In the genomic region with DNA sequence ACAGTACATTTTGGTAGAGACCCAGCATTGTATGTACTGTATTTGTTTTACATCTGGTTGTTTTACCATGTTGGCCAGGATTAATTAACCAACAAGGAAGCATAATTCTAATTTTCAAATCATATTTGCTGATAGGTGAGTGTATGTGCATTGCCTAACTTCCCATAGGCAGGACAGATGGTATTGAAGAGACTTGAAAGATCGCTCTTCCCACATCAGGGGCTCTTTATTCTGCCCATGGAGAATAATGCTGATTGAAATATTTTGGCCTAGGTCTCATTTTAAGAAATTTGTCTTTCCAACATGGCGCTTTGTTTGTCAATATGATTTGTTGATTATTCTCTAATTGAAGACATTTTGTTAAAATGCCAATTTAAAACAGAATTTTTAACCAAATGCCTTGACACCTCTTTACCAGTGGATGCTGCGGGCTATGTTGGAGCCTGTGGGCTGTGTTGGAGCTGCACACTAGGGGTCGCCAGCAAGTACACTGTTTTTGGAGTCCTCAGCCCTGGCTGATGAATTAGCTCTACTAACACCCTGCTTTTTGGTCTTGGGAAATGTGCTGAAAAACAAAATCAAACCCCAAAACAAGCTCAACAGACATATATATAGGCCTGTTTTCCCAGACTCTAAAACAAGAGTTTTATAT, we compare ENCODE assay signal across 10 cellular contexts. TPM values are rescaled to one million over a fixed set of nuclear protein-coding genes. Genes with fewer than 3 reads are reported as not detected.
A peak's percentile ranks its signal among the peaks of the same experiment; 100 is the strongest.
DNase-seq lines count a peak whose midpoint lies in the region; ATAC-seq and TF ChIP-seq lines count a peak whose summit lies in the region.
"Had no signal": no experiment of that assay in that cellular context is flagged by ENCODE, and none has a peak within 500 bp of the region (broad histone marks: within the 10 kb centered on the region; RNA-seq: fewer than 3 reads in every experiment).

No MANE protein-coding gene starts in this region.

- H3K9ac ChIP-seq in DND-41 (ENCODE audit: low read depth, low read length) = no peak overlapping the region

- DNase-seq in DND-41 (peak; percentile 24), NCI-H82 treated with DMSO at 0.1 percent for 48 hours (lab: John Stamatoyannopoulos, UW; ENCODE audit: unreplicated experiment) (peak; percentile 20), epithelial cell of esophagus (ENCODE audit: low read depth) (peak; percentile 41), progenitor cell of endocrine pancreas (ENCODE audit: low spot score, unreplicated experiment) (peak; percentile 37), GF-D8 (lab: John Stamatoyannopoulos, UW) (no peak)

- H4K20me1 ChIP-seq in DND-41 (ENCODE audit: insufficient read depth, low read length) = no peaks in the 10 kb centered on the region

- H3K36me3 ChIP-seq in DND-41 (ENCODE audit: insufficient read depth, low read length) = no peaks in the 10 kb centered on the region
- H3K36me3 ChIP-seq: thoracic aorta had no signal

- no peak overlapping the region for H3K27ac Mint-ChIP-seq in progenitor cell of endocrine pancreas

- H3K27ac ChIP-seq in DND-41 (ENCODE audit: low read length) = no peak overlapping the region
- H3K27ac ChIP-seq: SK-N-MC, thoracic aorta had no signal

- no peaks in the 10 kb centered on the region for H3K27me3 ChIP-seq in DND-41 (ENCODE audit: insufficient read depth, low read length, poor library complexity)

- H3K4me3 ChIP-seq in DND-41 (ENCODE audit: low read depth in 1 of 2, low read length in 2 of 2) (no peak overlapping the region), epithelial cell of esophagus (ENCODE audit: low read length) (no peak overlapping the region)
- H3K4me3 ChIP-seq: SK-N-MC, thoracic aorta had no signal

- H3K79me2 ChIP-seq in DND-41 (ENCODE audit: insufficient read depth, low read length) = no peaks in the 10 kb centered on the region

- H3K9me3 ChIP-seq in DND-41 (ENCODE audit: insufficient read depth, low read length, severe bottlenecking) = no peaks in the 10 kb centered on the region
- H3K9me3 ChIP-seq: thoracic aorta had no signal

- H3K36me3 Mint-ChIP-seq in progenitor cell of endocrine pancreas (ENCODE audit: insufficient read depth) = no peaks in the 10 kb centered on the region

- no peaks in the 10 kb centered on the region for H3K9me3 Mint-ChIP-seq in progenitor cell of endocrine pancreas (ENCODE audit: low read depth)

- H3K4me2 ChIP-seq in DND-41 (ENCODE audit: insufficient read depth, low read length) = no peak overlapping the region

- ATAC-seq in DND-41 (ENCODE audit: insufficient read depth, low read depth) (peak; percentile 71; the same call in 2 of the 3 replicates), GM21529 (IDR thresholded peaks at IDR 0.05; ENCODE audit: unreplicated experiment) (peak; percentile 29), GM18861 (IDR thresholded peaks at IDR 0.05; ENCODE audit: unreplicated experiment) (no peak), GM18511 (IDR thresholded peaks at IDR 0.05; ENCODE audit: unreplicated experiment) (no peak)

- TF ChIP-seq CTCF in DND-41 (IDR thresholded peaks at IDR 0.05; ENCODE audit: borderline replicate concordance, extremely low read depth, low read length, poor library complexity, severe bottlenecking) (peak; percentile 56), epithelial cell of esophagus (IDR thresholded peaks at IDR 0.05; ENCODE audit: insufficient read depth, low read depth, low read length, missing control alignments) (peak; percentile 44), progenitor cell of endocrine pancreas (IDR thresholded peaks at IDR 0.05; ENCODE audit: unreplicated experiment) (peak; percentile 79)

- no peak overlapping the region for H2AFZ ChIP-seq in DND-41 (ENCODE audit: low read depth, low read length)

- no peaks in the 10 kb centered on the region for H3K27me3 Mint-ChIP-seq in progenitor cell of endocrine pancreas

- H3K4me3 Mint-ChIP-seq in progenitor cell of endocrine pancreas (ENCODE audit: low read depth) = no peak overlapping the region

- H3K4me1 Mint-ChIP-seq in progenitor cell of endocrine pancreas (ENCODE audit: low read depth) = peaks cover 1% of the 10 kb centered on the region

- H3K4me1 ChIP-seq in DND-41 (ENCODE audit: insufficient read depth, low read length) = no peaks in the 10 kb centered on the region; the same call in 1 of the 2 replicates

RNA-seq across cellular contexts. Expression of a gene that starts 5.3 kb away (rescaled TPM):
- total RNA-seq in progenitor cell of endocrine pancreas = not detected in 2 replicates

RNA-seq across cellular contexts. Expression of a gene that starts 49.9 kb away (rescaled TPM):
- not detected in 2 replicates for total RNA-seq in progenitor cell of endocrine pancreas

Comparison
In these comparisons a context has a peak if more than half of its experiments do, and no peak if none do; other contexts are left out.
1. ATAC-seq: peak in DND-41 (single experiment) and GM21529 (single experiment); none in GM18861 (single experiment) and GM18511 (single experiment).
2. Peak in every context shown above with its lines, with median percentiles within 50 percentile points of each other: CTCF ChIP-seq.